Comparison of ENCODE assay signal across 1 cellular context in the genomic region with DNA sequence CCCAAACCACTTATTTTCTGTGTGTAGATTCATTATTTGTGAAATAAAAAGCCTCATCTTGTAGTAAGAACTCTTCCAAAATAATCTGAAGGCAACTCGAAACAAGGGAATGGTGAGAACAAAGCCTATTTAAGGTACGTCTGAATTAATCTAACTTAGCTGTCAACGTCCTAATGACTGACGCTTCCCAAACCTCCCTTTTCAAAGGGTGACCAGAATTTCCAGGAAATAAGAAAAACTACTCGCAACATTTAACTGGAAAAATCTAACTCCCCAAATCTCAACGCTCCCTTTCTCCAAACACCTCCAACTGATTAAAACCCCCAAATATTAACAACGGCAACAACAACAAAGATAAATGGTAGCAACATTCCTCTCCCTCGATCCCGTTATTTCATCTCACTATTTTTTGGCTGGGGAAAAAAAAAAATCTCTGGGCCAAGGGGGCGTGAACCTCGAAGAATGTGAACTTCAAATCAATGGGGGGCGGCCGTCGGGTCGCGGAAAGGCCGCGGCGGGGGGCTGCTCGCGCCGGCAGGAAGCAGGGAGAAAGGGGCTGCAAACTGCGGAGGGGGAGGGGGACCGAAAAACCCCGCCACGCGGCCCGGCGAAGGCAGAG.
TF ChIP-seq lines count a peak whose summit lies in the region.

No MANE protein-coding gene starts in this region.

TF ChIP-seq in SK-N-SH treated with all-trans-retinoic acid at 6 μM for 48 hours, 23 proteins besides CTCF, POLR2A, EP300 and RAD21 (continued from another document):
- TF ChIP-seq, protein P1, sequence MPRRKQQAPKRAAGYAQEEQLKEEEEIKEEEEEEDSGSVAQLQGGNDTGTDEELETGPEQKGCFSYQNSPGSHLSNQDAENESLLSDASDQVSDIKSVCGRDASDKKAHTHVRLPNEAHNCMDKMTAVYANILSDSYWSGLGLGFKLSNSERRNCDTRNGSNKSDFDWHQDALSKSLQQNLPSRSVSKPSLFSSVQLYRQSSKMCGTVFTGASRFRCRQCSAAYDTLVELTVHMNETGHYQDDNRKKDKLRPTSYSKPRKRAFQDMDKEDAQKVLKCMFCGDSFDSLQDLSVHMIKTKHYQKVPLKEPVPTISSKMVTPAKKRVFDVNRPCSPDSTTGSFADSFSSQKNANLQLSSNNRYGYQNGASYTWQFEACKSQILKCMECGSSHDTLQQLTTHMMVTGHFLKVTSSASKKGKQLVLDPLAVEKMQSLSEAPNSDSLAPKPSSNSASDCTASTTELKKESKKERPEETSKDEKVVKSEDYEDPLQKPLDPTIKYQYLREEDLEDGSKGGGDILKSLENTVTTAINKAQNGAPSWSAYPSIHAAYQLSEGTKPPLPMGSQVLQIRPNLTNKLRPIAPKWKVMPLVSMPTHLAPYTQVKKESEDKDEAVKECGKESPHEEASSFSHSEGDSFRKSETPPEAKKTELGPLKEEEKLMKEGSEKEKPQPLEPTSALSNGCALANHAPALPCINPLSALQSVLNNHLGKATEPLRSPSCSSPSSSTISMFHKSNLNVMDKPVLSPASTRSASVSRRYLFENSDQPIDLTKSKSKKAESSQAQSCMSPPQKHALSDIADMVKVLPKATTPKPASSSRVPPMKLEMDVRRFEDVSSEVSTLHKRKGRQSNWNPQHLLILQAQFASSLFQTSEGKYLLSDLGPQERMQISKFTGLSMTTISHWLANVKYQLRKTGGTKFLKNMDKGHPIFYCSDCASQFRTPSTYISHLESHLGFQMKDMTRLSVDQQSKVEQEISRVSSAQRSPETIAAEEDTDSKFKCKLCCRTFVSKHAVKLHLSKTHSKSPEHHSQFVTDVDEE (CRISPR knock-in tag; IDR thresholded peaks at IDR 0.05) = no peak
- TF ChIP-seq PPARA (CRISPR knock-in tag; IDR thresholded peaks at IDR 0.05; ENCODE audit: borderline replicate concordance) (no peak), SNAI2 (CRISPR knock-in tag; IDR thresholded peaks at IDR 0.05) (no peak), ISL1 (CRISPR knock-in tag; IDR thresholded peaks at IDR 0.05) (no peak), RARB (CRISPR knock-in tag; IDR thresholded peaks at IDR 0.05) (no peak), GLIS3 (CRISPR knock-in tag; IDR thresholded peaks at IDR 0.05) (no peak), ZNF70 (CRISPR knock-in tag; IDR thresholded peaks at IDR 0.05) (no peak), ESRRG (CRISPR knock-in tag; IDR thresholded peaks at IDR 0.05) (no peak)
- TF ChIP-seq, protein P2, sequence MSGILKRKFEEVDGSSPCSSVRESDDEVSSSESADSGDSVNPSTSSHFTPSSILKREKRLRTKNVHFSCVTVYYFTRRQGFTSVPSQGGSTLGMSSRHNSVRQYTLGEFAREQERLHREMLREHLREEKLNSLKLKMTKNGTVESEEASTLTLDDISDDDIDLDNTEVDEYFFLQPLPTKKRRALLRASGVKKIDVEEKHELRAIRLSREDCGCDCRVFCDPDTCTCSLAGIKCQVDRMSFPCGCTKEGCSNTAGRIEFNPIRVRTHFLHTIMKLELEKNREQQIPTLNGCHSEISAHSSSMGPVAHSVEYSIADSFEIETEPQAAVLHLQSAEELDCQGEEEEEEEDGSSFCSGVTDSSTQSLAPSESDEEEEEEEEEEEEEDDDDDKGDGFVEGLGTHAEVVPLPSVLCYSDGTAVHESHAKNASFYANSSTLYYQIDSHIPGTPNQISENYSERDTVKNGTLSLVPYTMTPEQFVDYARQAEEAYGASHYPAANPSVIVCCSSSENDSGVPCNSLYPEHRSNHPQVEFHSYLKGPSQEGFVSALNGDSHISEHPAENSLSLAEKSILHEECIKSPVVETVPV (CRISPR knock-in tag; IDR thresholded peaks at IDR 0.05) = no peak
- TF ChIP-seq, protein P3, sequence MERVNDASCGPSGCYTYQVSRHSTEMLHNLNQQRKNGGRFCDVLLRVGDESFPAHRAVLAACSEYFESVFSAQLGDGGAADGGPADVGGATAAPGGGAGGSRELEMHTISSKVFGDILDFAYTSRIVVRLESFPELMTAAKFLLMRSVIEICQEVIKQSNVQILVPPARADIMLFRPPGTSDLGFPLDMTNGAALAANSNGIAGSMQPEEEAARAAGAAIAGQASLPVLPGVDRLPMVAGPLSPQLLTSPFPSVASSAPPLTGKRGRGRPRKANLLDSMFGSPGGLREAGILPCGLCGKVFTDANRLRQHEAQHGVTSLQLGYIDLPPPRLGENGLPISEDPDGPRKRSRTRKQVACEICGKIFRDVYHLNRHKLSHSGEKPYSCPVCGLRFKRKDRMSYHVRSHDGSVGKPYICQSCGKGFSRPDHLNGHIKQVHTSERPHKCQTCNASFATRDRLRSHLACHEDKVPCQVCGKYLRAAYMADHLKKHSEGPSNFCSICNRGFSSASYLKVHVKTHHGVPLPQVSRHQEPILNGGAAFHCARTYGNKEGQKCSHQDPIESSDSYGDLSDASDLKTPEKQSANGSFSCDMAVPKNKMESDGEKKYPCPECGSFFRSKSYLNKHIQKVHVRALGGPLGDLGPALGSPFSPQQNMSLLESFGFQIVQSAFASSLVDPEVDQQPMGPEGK (CRISPR knock-in tag; IDR thresholded peaks at IDR 0.05; ENCODE audit: borderline replicate concordance) = no peak
